In genomic region chr6:13485303-13485702, GRCh38 we compare ENCODE assay signal across 2 cellular contexts.
TF ChIP-seq lines count a peak whose summit lies in the region.

No MANE protein-coding gene starts in this region.

TF ChIP-seq in SK-N-SH, 30 proteins besides CTCF, POLR2A, EP300 and RAD21 (continued from another document):
- TF ChIP-seq YY1 (IDR thresholded peaks at IDR 0.05; ENCODE audit: low read depth) = no peak
- TF ChIP-seq FOSL2 (IDR thresholded peaks at IDR 0.05; ENCODE audit: borderline replicate concordance, low read depth) = no peak
- TF ChIP-seq GABPA (IDR thresholded peaks at IDR 0.05; ENCODE audit: low read depth) = no peak
- TF ChIP-seq EZH2phosphoT487 (IDR thresholded peaks at IDR 0.05; ENCODE audit: borderline replicate concordance, low read depth) = no peak
- TF ChIP-seq SMC3 (IDR thresholded peaks at IDR 0.05; ENCODE audit: low read depth, low read length) = no peak
- no peak for TF ChIP-seq JUND (IDR thresholded peaks at IDR 0.05)
- no peak for TF ChIP-seq POLR2AphosphoS5 (IDR thresholded peaks at IDR 0.05; ENCODE audit: low read depth, low read length)
- no peak for TF ChIP-seq RCOR1 (IDR thresholded peaks at IDR 0.05; ENCODE audit: low read length)
- no peak for TF ChIP-seq MEF2A (IDR thresholded peaks at IDR 0.05; ENCODE audit: borderline replicate concordance, low read depth)
- TF ChIP-seq TAF1 (IDR thresholded peaks at IDR 0.05; ENCODE audit: borderline replicate concordance, low read depth, low read length) = no peak
- TF ChIP-seq RFX5 (IDR thresholded peaks at IDR 0.05; ENCODE audit: low read length) = no peak
- TF ChIP-seq, protein P1, sequence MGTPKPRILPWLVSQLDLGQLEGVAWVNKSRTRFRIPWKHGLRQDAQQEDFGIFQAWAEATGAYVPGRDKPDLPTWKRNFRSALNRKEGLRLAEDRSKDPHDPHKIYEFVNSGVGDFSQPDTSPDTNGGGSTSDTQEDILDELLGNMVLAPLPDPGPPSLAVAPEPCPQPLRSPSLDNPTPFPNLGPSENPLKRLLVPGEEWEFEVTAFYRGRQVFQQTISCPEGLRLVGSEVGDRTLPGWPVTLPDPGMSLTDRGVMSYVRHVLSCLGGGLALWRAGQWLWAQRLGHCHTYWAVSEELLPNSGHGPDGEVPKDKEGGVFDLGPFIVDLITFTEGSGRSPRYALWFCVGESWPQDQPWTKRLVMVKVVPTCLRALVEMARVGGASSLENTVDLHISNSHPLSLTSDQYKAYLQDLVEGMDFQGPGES (IDR thresholded peaks at IDR 0.05; ENCODE audit: low read depth, low read length) = no peak

TF ChIP-seq in SK-N-SH treated with all-trans-retinoic acid at 6 μM for 48 hours, 23 proteins besides CTCF, POLR2A, EP300 and RAD21 (continued from another document):
- TF ChIP-seq CREB5 (CRISPR knock-in tag; IDR thresholded peaks at IDR 0.05; ENCODE audit: low read depth) = no peak
